Comparison of ENCODE assay signal across 1 cellular context in the genomic region with DNA sequence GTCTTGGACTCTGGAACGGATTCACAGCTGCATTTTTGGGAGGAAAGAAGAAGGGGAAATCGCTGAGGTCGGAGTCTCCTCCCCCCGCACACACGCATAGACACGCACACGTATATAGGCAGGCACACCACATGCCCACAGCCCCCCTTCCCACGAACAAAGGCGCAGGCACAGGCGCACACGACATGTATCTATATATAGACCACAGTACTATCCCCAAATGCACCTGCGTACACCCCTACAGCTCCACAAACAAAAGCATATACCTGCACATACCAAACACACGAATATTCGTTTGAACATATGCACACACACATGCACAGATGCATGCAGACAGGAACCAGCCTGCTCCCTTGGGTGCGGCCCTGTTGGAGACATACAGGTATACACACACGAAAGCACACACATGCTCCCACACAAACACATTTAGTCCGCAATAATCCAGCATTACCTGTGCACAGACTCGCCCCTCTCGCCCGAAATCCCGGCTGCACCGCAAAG.
TF ChIP-seq lines count a peak whose summit lies in the region.

No MANE protein-coding gene starts in this region.

TF ChIP-seq in IMR-90, 13 proteins besides CTCF, POLR2A, EP300 and RAD21 (continued from another document):
- TF ChIP-seq USF2 (IDR thresholded peaks at IDR 0.05; ENCODE audit: low read depth, low read length) (no peak), NFE2L2 (IDR thresholded peaks at IDR 0.05; ENCODE audit: low read depth, low read length) (no peak), RFX5 (IDR thresholded peaks at IDR 0.05; ENCODE audit: low read depth, low read length) (no peak), RCOR1 (IDR thresholded peaks at IDR 0.05; ENCODE audit: insufficient replicate concordance, low read length) (no peak), MAFK (IDR thresholded peaks at IDR 0.05; ENCODE audit: low read depth, low read length) (no peak), SMC3 (IDR thresholded peaks at IDR 0.05; ENCODE audit: low read depth, low read length) (no peak), CHD1 (IDR thresholded peaks at IDR 0.05; ENCODE audit: low read depth, low read length) (no peak), MXI1 (IDR thresholded peaks at IDR 0.05; ENCODE audit: borderline replicate concordance, low read depth, low read length) (no peak)
- TF ChIP-seq, protein P1, sequence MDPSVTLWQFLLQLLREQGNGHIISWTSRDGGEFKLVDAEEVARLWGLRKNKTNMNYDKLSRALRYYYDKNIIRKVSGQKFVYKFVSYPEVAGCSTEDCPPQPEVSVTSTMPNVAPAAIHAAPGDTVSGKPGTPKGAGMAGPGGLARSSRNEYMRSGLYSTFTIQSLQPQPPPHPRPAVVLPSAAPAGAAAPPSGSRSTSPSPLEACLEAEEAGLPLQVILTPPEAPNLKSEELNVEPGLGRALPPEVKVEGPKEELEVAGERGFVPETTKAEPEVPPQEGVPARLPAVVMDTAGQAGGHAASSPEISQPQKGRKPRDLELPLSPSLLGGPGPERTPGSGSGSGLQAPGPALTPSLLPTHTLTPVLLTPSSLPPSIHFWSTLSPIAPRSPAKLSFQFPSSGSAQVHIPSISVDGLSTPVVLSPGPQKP (IDR thresholded peaks at IDR 0.05; ENCODE audit: borderline replicate concordance, low read depth, low read length) = no peak
